6 cellular contexts compared by ENCODE assay signal in genomic region chr18:61432590-61432989, GRCh38.
"Had no signal": no experiment of that assay in that cellular context is flagged by ENCODE, and none has a peak within 500 bp of the region (broad histone marks: within the 10 kb centered on the region; RNA-seq: fewer than 3 reads in every experiment).

No MANE protein-coding gene starts in this region.

- DNase-seq: IMR-90, KBM-7, KG1 had no signal

- H3K27ac ChIP-seq: HL-60, KMS-11 had no signal

- H3K4me3 ChIP-seq: K562 had no signal
